14 cellular contexts compared by ENCODE assay signal in genomic region chr22:50626314-50626855, GRCh38. TPM values are rescaled to one million over a fixed set of nuclear protein-coding genes. Genes with fewer than 3 reads are reported as not detected.
DNase-seq lines count a peak whose midpoint lies in the region; ATAC-seq and TF ChIP-seq lines count a peak whose summit lies in the region.
"Had no signal": no experiment of that assay in that cellular context is flagged by ENCODE, and none has a peak within 500 bp of the region (broad histone marks: within the 10 kb centered on the region; RNA-seq: fewer than 3 reads in every experiment).

No MANE protein-coding gene starts in this region.

- ATAC-seq in activated T-cell treated with anti-CD3 and anti-CD28 coated beads, Interleukin-2, amount 50 U/mL, for 4 hours: no peak
- ATAC-seq in T-cell (replicated peaks in 1 of 4) (no peak), foreskin keratinocyte (no peak)
- ATAC-seq in stimulated activated effector memory CD8-positive, alpha-beta T cell treated with anti-CD3 and anti-CD28 coated beads, Interleukin-12 subunit alpha, Interleukin-12 subunit beta, amount 100 ng/mL, for 72 hours: no peak
- ATAC-seq: activated CD4-positive, CD25-positive, alpha-beta regulatory T cell treated with anti-CD3 and anti-CD28 coated beads, Interleukin-2, amount 50 U/mL, for 24 hours had no signal

- CTCF ChIA-PET in T-cell (lab: Charles Lee): no interaction called here

- TF ChIP-seq CTCF in foreskin keratinocyte (conservative IDR thresholded peaks at IDR 0.05): peak; percentile 24

- H3K27me3 Mint-ChIP-seq in activated T-cell treated with anti-CD3 and anti-CD28 coated beads, Interleukin-2, amount 50 U/mL, for 4 hours (ENCODE audit: low read depth): no peaks in the 10 kb centered on the region
- H3K27me3 Mint-ChIP-seq in T-cell: no peaks in the 10 kb centered on the region

- peaks cover 2% of the 10 kb centered on the region for H3K36me3 Mint-ChIP-seq in activated T-cell treated with anti-CD3 and anti-CD28 coated beads, Interleukin-2, amount 50 U/mL, for 4 hours (ENCODE audit: insufficient read depth)
- H3K36me3 Mint-ChIP-seq in T-cell: peaks cover 3% of the 10 kb centered on the region
- peaks cover 15% of the 10 kb centered on the region for H3K36me3 Mint-ChIP-seq in stimulated activated effector memory CD8-positive, alpha-beta T cell treated with anti-CD3 and anti-CD28 coated beads, Interleukin-12 subunit alpha, Interleukin-12 subunit beta, amount 100 ng/mL, for 72 hours

- H3K4me1 ChIP-seq in foreskin keratinocyte: peaks cover 6% of the 10 kb centered on the region

- H3K4me1 Mint-ChIP-seq in activated T-cell treated with anti-CD3 and anti-CD28 coated beads, Interleukin-2, amount 50 U/mL, for 4 hours (ENCODE audit: low read depth): peaks cover 40% of the 10 kb centered on the region
- peaks cover 43 to 45% (median 45%) of the 10 kb centered on the region in 3 donors for H3K4me1 Mint-ChIP-seq in T-cell
- H3K4me1 Mint-ChIP-seq in stimulated activated effector memory CD8-positive, alpha-beta T cell treated with anti-CD3 and anti-CD28 coated beads, Interleukin-12 subunit alpha, Interleukin-12 subunit beta, amount 100 ng/mL, for 72 hours: peaks cover 35% of the 10 kb centered on the region

- no peak for DNase-seq in activated T-cell treated with anti-CD3 and anti-CD28 coated beads, Interleukin-2, amount 50 U/mL, for 4 hours
- DNase-seq in activated T-cell treated with anti-CD3 and anti-CD28 coated beads for 4 hours (no peak), T-cell (no peak), foreskin keratinocyte (no peak), C1 segment of cervical spinal cord (lab: John Stamatoyannopoulos, UW) (no peak), SKM-1 (lab: John Stamatoyannopoulos, UW; ENCODE audit: unreplicated experiment) (no peak)
- DNase-seq in stimulated activated effector memory CD8-positive, alpha-beta T cell treated with anti-CD3 and anti-CD28 coated beads, Interleukin-12 subunit alpha, Interleukin-12 subunit beta, amount 100 ng/mL, for 72 hours (ENCODE audit: low spot score in 2 of 2): no peak
- DNase-seq in stimulated activated CD4-positive, alpha-beta T cell treated with anti-CD3 and anti-CD28 coated beads, Interleukin-4, amount 100 ng/mL, for 1 hour: no peak
- DNase-seq: NCI-H2107; stimulated activated CD4-positive, alpha-beta T cell treated with anti-CD3 and anti-CD28 coated beads, Interleukin-12 subunit alpha, Interleukin-12 subunit beta, amount 100 ng/mL, for 4 hours; stimulated activated CD8-positive, alpha-beta memory T cell treated with anti-CD3 and anti-CD28 coated beads, Interleukin-4, amount 100 ng/mL, for 48 hours had no signal

- H3K27me3 ChIP-seq in foreskin keratinocyte: no peaks in the 10 kb centered on the region
- H3K27me3 ChIP-seq: ascending aorta had no signal

- POLR2A ChIA-PET in T-cell (lab: Charles Lee): no interaction called here

- H3K27ac ChIP-seq in foreskin keratinocyte: no peak overlapping the region
- H3K27ac ChIP-seq: KMS-11 had no signal

- H3K4me3 Mint-ChIP-seq in activated T-cell treated with anti-CD3 and anti-CD28 coated beads, Interleukin-2, amount 50 U/mL, for 4 hours: peak overlapping the region; percentile 77
- peak overlapping the region; percentile 53 to 98 (median 71) for H3K4me3 Mint-ChIP-seq in T-cell
- peak overlapping the region; percentile 80 for H3K4me3 Mint-ChIP-seq in stimulated activated effector memory CD8-positive, alpha-beta T cell treated with anti-CD3 and anti-CD28 coated beads, Interleukin-12 subunit alpha, Interleukin-12 subunit beta, amount 100 ng/mL, for 72 hours

- H3K9me3 Mint-ChIP-seq in activated T-cell treated with anti-CD3 and anti-CD28 coated beads, Interleukin-2, amount 50 U/mL, for 4 hours: no peaks in the 10 kb centered on the region
- no peaks in the 10 kb centered on the region for H3K9me3 Mint-ChIP-seq in T-cell
- no peaks in the 10 kb centered on the region for H3K9me3 Mint-ChIP-seq in stimulated activated effector memory CD8-positive, alpha-beta T cell treated with anti-CD3 and anti-CD28 coated beads, Interleukin-12 subunit alpha, Interleukin-12 subunit beta, amount 100 ng/mL, for 72 hours

- peak overlapping the region in 1 of 2 donors; percentile 77 for H3K27ac Mint-ChIP-seq in T-cell
- no peak overlapping the region for H3K27ac Mint-ChIP-seq in stimulated activated effector memory CD8-positive, alpha-beta T cell treated with anti-CD3 and anti-CD28 coated beads, Interleukin-12 subunit alpha, Interleukin-12 subunit beta, amount 100 ng/mL, for 72 hours

RNA-seq across cellular contexts. Expression of gene ARSA, which starts 1.6 kb away (rescaled TPM):
- 10 to 100 TPM; 10.5 to 13.1 (median 11.0) TPM for total RNA-seq in activated T-cell treated with anti-CD3 and anti-CD28 coated beads, Interleukin-2, amount 50 U/mL, for 4 hours
- total RNA-seq in T-cell: 100 to 1,000 TPM in 1 of 5 donors, 10 to 100 TPM in 4; 68.3 to 105 (median 90.6) TPM
- total RNA-seq in foreskin keratinocyte: 22.7 and 28.8 TPM in 2 replicates
- 23.5 and 29.2 TPM in 2 replicates for polyA plus RNA-seq in foreskin keratinocyte

RNA-seq across cellular contexts. Expression of gene MAPK8IP2, which starts 25.8 kb away (rescaled TPM):
- total RNA-seq in activated T-cell treated with anti-CD3 and anti-CD28 coated beads, Interleukin-2, amount 50 U/mL, for 4 hours: under 1 TPM; 0.05 to 0.38 (median 0.16) TPM
- total RNA-seq in T-cell: under 1 TPM; 0.13 to 0.55 (median 0.39) TPM
- total RNA-seq in foreskin keratinocyte: 0.24 and 0.28 TPM in 2 replicates
- 0.30 and 0.31 TPM in 2 replicates for polyA plus RNA-seq in foreskin keratinocyte
- total RNA-seq: ascending aorta had no signal

RNA-seq across cellular contexts. Expression of gene CHKB, which starts 43.7 kb away (rescaled TPM):
- 10 to 100 TPM; 56.1 to 63.2 (median 60.7) TPM for total RNA-seq in activated T-cell treated with anti-CD3 and anti-CD28 coated beads, Interleukin-2, amount 50 U/mL, for 4 hours
- total RNA-seq in T-cell: 100 to 1,000 TPM; 151 to 209 (median 203) TPM
- 56.2 and 57.3 TPM in 2 replicates for total RNA-seq in foreskin keratinocyte
- polyA plus RNA-seq in foreskin keratinocyte: 59.6 and 60.5 TPM in 2 replicates

RNA-seq across cellular contexts. Expression of gene SHANK3, which starts 46.2 kb away (rescaled TPM):
- under 1 TPM; 0.05 to 0.24 (median 0.08) TPM for total RNA-seq in activated T-cell treated with anti-CD3 and anti-CD28 coated beads, Interleukin-2, amount 50 U/mL, for 4 hours
- total RNA-seq in T-cell (under 1 TPM; 0.22 to 0.47 (median 0.28) TPM), foreskin keratinocyte (3.7 and 4.0 TPM in 2 replicates)
- polyA plus RNA-seq in foreskin keratinocyte: 2.2 and 2.6 TPM in 2 replicates

RNA-seq across cellular contexts. Expression of gene CPT1B, which starts 48.2 kb away (rescaled TPM):
- 10 to 100 TPM; 30.0 to 38.3 (median 32.7) TPM for total RNA-seq in activated T-cell treated with anti-CD3 and anti-CD28 coated beads, Interleukin-2, amount 50 U/mL, for 4 hours
- 100 to 1,000 TPM in 1 of 5 donors, 10 to 100 TPM in 4; 61.9 to 113 (median 94.5) TPM for total RNA-seq in T-cell
- 5.9 and 7.4 TPM in 2 replicates for total RNA-seq in foreskin keratinocyte
- 4.7 and 6.0 TPM in 2 replicates for polyA plus RNA-seq in foreskin keratinocyte
